ENCODE assay signal across 1 cellular context in the genomic region with DNA sequence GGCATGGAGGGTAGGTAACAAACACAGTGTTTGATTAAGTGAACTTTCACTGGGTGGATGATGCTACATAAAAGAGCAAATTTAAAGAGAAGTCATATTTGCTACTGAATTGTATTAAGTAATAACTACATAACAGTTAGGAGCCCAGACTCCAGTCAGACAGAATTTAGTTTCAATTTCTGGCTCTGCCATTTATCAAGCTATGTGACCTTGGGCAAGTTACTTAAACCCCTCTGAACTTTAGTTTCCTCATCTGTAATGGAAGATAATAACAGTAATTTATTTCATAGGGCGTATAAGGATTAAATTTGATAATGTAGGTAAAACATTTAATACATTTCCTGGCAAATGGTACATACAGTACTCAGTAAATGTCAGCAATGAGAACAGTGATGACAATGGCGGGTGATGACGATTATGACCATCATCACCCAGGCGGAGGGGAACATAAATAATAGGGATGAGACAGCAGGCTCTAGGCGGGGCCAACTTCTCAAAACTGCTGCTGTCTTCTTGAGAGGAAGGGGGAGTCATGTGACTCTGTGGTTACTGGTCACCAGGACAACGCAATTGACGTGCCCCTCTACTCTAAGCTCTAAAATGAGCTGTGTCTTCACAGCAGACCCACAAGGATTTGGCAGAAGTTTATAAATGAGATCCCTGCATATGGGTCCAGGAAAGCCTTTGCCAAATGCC.
TF ChIP-seq lines count a peak whose summit lies in the region.

No MANE protein-coding gene starts in this region.

TF ChIP-seq in K562, 482 proteins besides CTCF, POLR2A, EP300 and RAD21 (continued from another document and continues in another):
- TF ChIP-seq, protein P1, sequence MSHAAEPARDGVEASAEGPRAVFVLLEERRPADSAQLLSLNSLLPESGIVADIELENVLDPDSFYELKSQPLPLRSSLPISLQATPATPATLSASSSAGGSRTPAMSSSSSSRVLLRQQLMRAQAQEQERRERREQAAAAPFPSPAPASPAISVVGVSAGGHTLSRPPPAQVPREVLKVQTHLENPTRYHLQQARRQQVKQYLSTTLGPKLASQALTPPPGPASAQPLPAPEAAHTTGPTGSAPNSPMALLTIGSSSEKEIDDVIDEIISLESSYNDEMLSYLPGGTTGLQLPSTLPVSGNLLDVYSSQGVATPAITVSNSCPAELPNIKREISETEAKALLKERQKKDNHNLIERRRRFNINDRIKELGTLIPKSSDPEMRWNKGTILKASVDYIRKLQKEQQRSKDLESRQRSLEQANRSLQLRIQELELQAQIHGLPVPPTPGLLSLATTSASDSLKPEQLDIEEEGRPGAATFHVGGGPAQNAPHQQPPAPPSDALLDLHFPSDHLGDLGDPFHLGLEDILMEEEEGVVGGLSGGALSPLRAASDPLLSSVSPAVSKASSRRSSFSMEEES (CRISPR knock-in tag; IDR thresholded peaks at IDR 0.05), result peak; percentile 98
- no peak for TF ChIP-seq ZNF133 (CRISPR knock-in tag; IDR thresholded peaks at IDR 0.05)
- no peak for TF ChIP-seq SNIP1 (IDR thresholded peaks at IDR 0.05; ENCODE audit: low read depth)
- TF ChIP-seq, protein P2, sequence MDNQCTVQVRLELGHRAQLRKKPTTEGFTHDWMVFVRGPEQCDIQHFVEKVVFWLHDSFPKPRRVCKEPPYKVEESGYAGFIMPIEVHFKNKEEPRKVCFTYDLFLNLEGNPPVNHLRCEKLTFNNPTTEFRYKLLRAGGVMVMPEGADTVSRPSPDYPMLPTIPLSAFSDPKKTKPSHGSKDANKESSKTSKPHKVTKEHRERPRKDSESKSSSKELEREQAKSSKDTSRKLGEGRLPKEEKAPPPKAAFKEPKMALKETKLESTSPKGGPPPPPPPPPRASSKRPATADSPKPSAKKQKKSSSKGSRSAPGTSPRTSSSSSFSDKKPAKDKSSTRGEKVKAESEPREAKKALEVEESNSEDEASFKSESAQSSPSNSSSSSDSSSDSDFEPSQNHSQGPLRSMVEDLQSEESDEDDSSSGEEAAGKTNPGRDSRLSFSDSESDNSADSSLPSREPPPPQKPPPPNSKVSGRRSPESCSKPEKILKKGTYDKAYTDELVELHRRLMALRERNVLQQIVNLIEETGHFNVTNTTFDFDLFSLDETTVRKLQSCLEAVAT (IDR thresholded peaks at IDR 0.05), result peak in 1 of 2 experiments; percentile 73; a peak in 2 of 4 replicates
- TF ChIP-seq ZNF507 (tag; conservative IDR thresholded peaks at IDR 0.05), result no peak
- TF ChIP-seq, protein P3, sequence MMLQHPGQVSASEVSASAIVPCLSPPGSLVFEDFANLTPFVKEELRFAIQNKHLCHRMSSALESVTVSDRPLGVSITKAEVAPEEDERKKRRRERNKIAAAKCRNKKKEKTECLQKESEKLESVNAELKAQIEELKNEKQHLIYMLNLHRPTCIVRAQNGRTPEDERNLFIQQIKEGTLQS (IDR thresholded peaks at IDR 0.05), result peak; percentile 76
- TF ChIP-seq, protein P3 (CRISPR knock-in tag; conservative IDR thresholded peaks at IDR 0.05), result no peak
- TF ChIP-seq, protein P4, sequence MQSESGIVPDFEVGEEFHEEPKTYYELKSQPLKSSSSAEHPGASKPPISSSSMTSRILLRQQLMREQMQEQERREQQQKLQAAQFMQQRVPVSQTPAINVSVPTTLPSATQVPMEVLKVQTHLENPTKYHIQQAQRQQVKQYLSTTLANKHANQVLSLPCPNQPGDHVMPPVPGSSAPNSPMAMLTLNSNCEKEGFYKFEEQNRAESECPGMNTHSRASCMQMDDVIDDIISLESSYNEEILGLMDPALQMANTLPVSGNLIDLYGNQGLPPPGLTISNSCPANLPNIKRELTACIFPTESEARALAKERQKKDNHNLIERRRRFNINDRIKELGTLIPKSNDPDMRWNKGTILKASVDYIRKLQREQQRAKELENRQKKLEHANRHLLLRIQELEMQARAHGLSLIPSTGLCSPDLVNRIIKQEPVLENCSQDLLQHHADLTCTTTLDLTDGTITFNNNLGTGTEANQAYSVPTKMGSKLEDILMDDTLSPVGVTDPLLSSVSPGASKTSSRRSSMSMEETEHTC (IDR thresholded peaks at IDR 0.05), result 0 out of 2 replicates have a peak, but pooled peaks have one; percentile 43
- 0 out of 4 replicates have a peak, but pooled peaks of 1 of the 2 experiments have one; percentile 10 for TF ChIP-seq NRF1 (conservative IDR thresholded peaks at IDR 0.05 in 1 of 2, IDR thresholded peaks at IDR 0.05 in 1 of 2)
- TF ChIP-seq, protein P5, sequence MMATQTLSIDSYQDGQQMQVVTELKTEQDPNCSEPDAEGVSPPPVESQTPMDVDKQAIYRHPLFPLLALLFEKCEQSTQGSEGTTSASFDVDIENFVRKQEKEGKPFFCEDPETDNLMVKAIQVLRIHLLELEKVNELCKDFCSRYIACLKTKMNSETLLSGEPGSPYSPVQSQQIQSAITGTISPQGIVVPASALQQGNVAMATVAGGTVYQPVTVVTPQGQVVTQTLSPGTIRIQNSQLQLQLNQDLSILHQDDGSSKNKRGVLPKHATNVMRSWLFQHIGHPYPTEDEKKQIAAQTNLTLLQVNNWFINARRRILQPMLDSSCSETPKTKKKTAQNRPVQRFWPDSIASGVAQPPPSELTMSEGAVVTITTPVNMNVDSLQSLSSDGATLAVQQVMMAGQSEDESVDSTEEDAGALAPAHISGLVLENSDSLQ (IDR thresholded peaks at IDR 0.05), result peak; percentile 98
- peak; percentile 97 for TF ChIP-seq TOE1 (IDR thresholded peaks at IDR 0.05; ENCODE audit: borderline replicate concordance)
- no peak for TF ChIP-seq TOE1 (CRISPR knock-in tag; IDR thresholded peaks at IDR 0.05; ENCODE audit: borderline replicate concordance, low read depth)
- TF ChIP-seq CREM (IDR thresholded peaks at IDR 0.05; ENCODE audit: low read depth), result peak; percentile 88
- peak; percentile 98 for TF ChIP-seq MEIS2 (IDR thresholded peaks at IDR 0.05; ENCODE audit: partially characterized antibody)
- TF ChIP-seq, protein P6, sequence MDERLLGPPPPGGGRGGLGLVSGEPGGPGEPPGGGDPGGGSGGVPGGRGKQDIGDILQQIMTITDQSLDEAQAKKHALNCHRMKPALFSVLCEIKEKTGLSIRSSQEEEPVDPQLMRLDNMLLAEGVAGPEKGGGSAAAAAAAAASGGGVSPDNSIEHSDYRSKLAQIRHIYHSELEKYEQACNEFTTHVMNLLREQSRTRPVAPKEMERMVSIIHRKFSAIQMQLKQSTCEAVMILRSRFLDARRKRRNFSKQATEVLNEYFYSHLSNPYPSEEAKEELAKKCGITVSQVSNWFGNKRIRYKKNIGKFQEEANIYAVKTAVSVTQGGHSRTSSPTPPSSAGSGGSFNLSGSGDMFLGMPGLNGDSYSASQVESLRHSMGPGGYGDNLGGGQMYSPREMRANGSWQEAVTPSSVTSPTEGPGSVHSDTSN (CRISPR knock-in tag; IDR thresholded peaks at IDR 0.05; ENCODE audit: low read depth), result peak; percentile 55; the same call in 1 of the 2 replicates
- TF ChIP-seq, protein P6 (tag; conservative IDR thresholded peaks at IDR 0.05; ENCODE audit: low read depth), result peak; percentile 97
- TF ChIP-seq TBL1XR1 (IDR thresholded peaks at IDR 0.05; ENCODE audit: low read length in 2 of 2), result peak in 1 of 2 experiments; percentile 30; a peak in 1 of 4 replicates
- TF ChIP-seq, protein P7, sequence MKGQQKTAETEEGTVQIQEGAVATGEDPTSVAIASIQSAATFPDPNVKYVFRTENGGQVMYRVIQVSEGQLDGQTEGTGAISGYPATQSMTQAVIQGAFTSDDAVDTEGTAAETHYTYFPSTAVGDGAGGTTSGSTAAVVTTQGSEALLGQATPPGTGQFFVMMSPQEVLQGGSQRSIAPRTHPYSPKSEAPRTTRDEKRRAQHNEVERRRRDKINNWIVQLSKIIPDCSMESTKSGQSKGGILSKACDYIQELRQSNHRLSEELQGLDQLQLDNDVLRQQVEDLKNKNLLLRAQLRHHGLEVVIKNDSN (CRISPR knock-in tag; IDR thresholded peaks at IDR 0.05), result peak; percentile 91
- TF ChIP-seq SOX6 (IDR thresholded peaks at IDR 0.05), result peak; percentile 73
- TF ChIP-seq CSDE1 (IDR thresholded peaks at IDR 0.05), result peak in 1 of 2 experiments; percentile 55; a peak in 1 of 4 replicates
- TF ChIP-seq BACH1 (tag; IDR thresholded peaks at IDR 0.05), result peak; percentile 47; the same call in 1 of the 2 replicates
- peak in 1 of 2 experiments; percentile 47; a peak in 1 of 4 replicates for TF ChIP-seq FOXK2 (conservative IDR thresholded peaks at IDR 0.05 in 1 of 2, IDR thresholded peaks at IDR 0.05 in 1 of 2; ENCODE audit: low read depth in 2 of 2)
- TF ChIP-seq, protein P8, sequence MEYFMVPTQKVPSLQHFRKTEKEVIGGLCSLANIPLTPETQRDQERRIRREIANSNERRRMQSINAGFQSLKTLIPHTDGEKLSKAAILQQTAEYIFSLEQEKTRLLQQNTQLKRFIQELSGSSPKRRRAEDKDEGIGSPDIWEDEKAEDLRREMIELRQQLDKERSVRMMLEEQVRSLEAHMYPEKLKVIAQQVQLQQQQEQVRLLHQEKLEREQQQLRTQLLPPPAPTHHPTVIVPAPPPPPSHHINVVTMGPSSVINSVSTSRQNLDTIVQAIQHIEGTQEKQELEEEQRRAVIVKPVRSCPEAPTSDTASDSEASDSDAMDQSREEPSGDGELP (CRISPR knock-in tag; IDR thresholded peaks at IDR 0.05; ENCODE audit: borderline replicate concordance), result peak; percentile 30; the same call in 1 of the 2 replicates
- TF ChIP-seq ATF7 (IDR thresholded peaks at IDR 0.05), result peak; percentile 59
- TF ChIP-seq CXXC5 (CRISPR knock-in tag; IDR thresholded peaks at IDR 0.05), result peak; percentile 33; the same call in 1 of the 2 replicates
- peak; percentile 23; the same call in 1 of the 2 replicates for TF ChIP-seq NFE2 (IDR thresholded peaks at IDR 0.05; ENCODE audit: low read depth)
- TF ChIP-seq, protein P9, sequence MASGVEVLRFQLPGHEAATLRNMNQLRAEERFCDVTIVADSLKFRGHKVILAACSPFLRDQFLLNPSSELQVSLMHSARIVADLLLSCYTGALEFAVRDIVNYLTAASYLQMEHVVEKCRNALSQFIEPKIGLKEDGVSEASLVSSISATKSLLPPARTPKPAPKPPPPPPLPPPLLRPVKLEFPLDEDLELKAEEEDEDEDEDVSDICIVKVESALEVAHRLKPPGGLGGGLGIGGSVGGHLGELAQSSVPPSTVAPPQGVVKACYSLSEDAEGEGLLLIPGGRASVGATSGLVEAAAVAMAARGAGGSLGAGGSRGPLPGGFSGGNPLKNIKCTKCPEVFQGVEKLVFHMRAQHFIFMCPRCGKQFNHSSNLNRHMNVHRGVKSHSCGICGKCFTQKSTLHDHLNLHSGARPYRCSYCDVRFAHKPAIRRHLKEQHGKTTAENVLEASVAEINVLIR (CRISPR knock-in tag; IDR thresholded peaks at IDR 0.05), result peak; percentile 49; the same call in 1 of the 2 replicates
- TF ChIP-seq RFX1 (IDR thresholded peaks at IDR 0.05), result peak; percentile 92
- 0 out of 2 replicates have a peak, but pooled peaks have one; percentile 19 for TF ChIP-seq MAFG (tag; conservative IDR thresholded peaks at IDR 0.05)
- peak; percentile 6; the same call in 1 of the 2 replicates for TF ChIP-seq MAFK (IDR thresholded peaks at IDR 0.05; ENCODE audit: low read length)
- TF ChIP-seq, protein P10, sequence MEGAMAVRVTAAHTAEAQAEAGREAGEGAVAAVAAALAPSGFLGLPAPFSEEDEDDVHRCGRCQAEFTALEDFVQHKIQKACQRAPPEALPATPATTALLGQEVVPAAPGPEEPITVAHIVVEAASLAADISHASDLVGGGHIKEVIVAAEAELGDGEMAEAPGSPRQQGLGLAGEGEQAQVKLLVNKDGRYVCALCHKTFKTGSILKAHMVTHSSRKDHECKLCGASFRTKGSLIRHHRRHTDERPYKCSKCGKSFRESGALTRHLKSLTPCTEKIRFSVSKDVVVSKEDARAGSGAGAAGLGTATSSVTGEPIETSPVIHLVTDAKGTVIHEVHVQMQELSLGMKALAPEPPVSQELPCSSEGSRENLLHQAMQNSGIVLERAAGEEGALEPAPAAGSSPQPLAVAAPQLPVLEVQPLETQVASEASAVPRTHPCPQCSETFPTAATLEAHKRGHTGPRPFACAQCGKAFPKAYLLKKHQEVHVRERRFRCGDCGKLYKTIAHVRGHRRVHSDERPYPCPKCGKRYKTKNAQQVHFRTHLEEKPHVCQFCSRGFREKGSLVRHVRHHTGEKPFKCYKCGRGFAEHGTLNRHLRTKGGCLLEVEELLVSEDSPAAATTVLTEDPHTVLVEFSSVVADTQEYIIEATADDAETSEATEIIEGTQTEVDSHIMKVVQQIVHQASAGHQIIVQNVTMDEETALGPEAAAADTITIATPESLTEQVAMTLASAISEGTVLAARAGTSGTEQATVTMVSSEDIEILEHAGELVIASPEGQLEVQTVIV (CRISPR knock-in tag; IDR thresholded peaks at IDR 0.05; ENCODE audit: borderline replicate concordance), result no peak
- no peak for TF ChIP-seq ZNF766 (CRISPR knock-in tag; conservative IDR thresholded peaks at IDR 0.05)
- TF ChIP-seq MAZ (CRISPR knock-in tag; conservative IDR thresholded peaks at IDR 0.05 in 1 of 2, IDR thresholded peaks at IDR 0.05 in 1 of 2), result no peak
- TF ChIP-seq RCOR1 (IDR thresholded peaks at IDR 0.05; ENCODE audit: borderline replicate concordance in 1 of 2, low read depth in 2 of 2, low read length in 2 of 2), result peak in 1 of 2 experiments; percentile 88; a peak in 2 of 4 replicates
- TF ChIP-seq L3MBTL2 (IDR thresholded peaks at IDR 0.05), result 0 out of 2 replicates have a peak, but pooled peaks have one; percentile 24
- peak; percentile 89 for TF ChIP-seq RAD51 (IDR thresholded peaks at IDR 0.05; ENCODE audit: borderline replicate concordance, low read depth)
- TF ChIP-seq, protein P11, sequence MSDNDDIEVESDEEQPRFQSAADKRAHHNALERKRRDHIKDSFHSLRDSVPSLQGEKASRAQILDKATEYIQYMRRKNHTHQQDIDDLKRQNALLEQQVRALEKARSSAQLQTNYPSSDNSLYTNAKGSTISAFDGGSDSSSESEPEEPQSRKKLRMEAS (CRISPR knock-in tag; IDR thresholded peaks at IDR 0.05), result no peak
- TF ChIP-seq XRCC3 (IDR thresholded peaks at IDR 0.05), result no peak
- 0 out of 4 replicates have a peak, but pooled peaks of 1 of the 2 experiments have one; percentile 6 for TF ChIP-seq KDM1A (IDR thresholded peaks at IDR 0.05)
- TF ChIP-seq GABPA (tag; conservative IDR thresholded peaks at IDR 0.05; ENCODE audit: low read depth), result 0 out of 2 replicates have a peak, but pooled peaks have one; percentile 30
- peak; percentile 29; the same call in 1 of the 2 replicates for TF ChIP-seq CBFA2T2 (conservative IDR thresholded peaks at IDR 0.05)
- TF ChIP-seq C11orf30 (IDR thresholded peaks at IDR 0.05; ENCODE audit: low read depth), result peak; percentile 24; the same call in 1 of the 2 replicates
- TF ChIP-seq, protein P12, sequence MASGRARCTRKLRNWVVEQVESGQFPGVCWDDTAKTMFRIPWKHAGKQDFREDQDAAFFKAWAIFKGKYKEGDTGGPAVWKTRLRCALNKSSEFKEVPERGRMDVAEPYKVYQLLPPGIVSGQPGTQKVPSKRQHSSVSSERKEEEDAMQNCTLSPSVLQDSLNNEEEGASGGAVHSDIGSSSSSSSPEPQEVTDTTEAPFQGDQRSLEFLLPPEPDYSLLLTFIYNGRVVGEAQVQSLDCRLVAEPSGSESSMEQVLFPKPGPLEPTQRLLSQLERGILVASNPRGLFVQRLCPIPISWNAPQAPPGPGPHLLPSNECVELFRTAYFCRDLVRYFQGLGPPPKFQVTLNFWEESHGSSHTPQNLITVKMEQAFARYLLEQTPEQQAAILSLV (tag; IDR thresholded peaks at IDR 0.05), result no peak
